25 cellular contexts compared by ENCODE assay signal in the genomic region with DNA sequence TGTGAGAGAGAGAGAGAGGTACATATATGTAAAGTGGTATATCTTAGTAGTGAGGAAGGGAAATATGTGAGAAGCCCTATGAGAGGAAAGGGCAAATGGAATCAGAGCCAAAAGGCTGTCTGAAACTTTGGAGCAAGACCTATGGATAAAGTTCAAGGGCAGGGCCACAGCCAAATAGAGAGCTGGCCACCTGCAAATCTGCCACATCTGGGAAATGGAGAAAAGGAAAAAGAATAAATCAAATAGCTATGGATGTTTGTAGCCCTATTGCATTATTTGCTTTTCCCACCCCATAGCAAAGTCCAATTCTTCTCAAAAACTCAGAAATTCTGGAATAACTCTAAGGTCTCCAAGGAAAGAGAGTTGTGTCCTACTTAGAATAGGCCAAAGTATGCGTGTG. TPM values are rescaled to one million over a fixed set of nuclear protein-coding genes. Genes with fewer than 3 reads are reported as not detected.
"Had no signal": no experiment of that assay in that cellular context is flagged by ENCODE, and none has a peak within 500 bp of the region (broad histone marks: within the 10 kb centered on the region; RNA-seq: fewer than 3 reads in every experiment).

No MANE protein-coding gene starts in this region.

- H2AFZ ChIP-seq: neural progenitor cell had no signal

- H3K36me3 ChIP-seq: colonic mucosa, esophagus muscularis mucosa, gastrocnemius medialis, left lung, lower lobe of right lung, neural progenitor cell, ovary, spleen, stomach, thoracic aorta had no signal

- H3K9me3 ChIP-seq: colonic mucosa, esophagus muscularis mucosa, gastrocnemius medialis, left lung, lower lobe of right lung, ovary, spleen, stomach, thoracic aorta had no signal

- FAIRE-seq: keratinocyte had no signal

- ATAC-seq: effector memory CD8-positive, alpha-beta T cell; gastrocnemius medialis; left lung; lower lobe of right lung; natural killer cell had no signal

- H3K27me3 ChIP-seq: esophagus muscularis mucosa, gastrocnemius medialis, ovary had no signal

- H3K27ac ChIP-seq: colonic mucosa, epithelial cell of prostate, neural progenitor cell, ovary, thoracic aorta had no signal

- DNase-seq: caudate nucleus; colonic mucosa; dorsolateral prefrontal cortex; effector memory CD8-positive, alpha-beta T cell; gastrocnemius medialis; glutamatergic neuron; immature natural killer cell; left lung; lower lobe of right lung; natural killer cell; nucleus accumbens; ovary; spleen; stimulated activated CD4-positive, alpha-beta T cell treated with anti-CD3 and anti-CD28 coated beads, Interleukin-15, amount 100 ng/mL, for 24 hours; stimulated activated CD4-positive, alpha-beta T cell treated with anti-CD3 and anti-CD28 coated beads, Interleukin-1b, Interleukin-23, amount 100 ng/mL, for 48 hours; stimulated activated CD4-positive, alpha-beta T cell treated with anti-CD3 and anti-CD28 coated beads, Interleukin-4, amount 100 ng/mL, for 24 hours; stimulated activated naive CD4-positive, alpha-beta T cell; stomach; substantia nigra; trophoblast cell had no signal

- H3K4me2 ChIP-seq: neural progenitor cell had no signal

- H3K9ac ChIP-seq: neural progenitor cell had no signal

- H3K4me3 ChIP-seq: colonic mucosa, dorsolateral prefrontal cortex, esophagus muscularis mucosa, gastrocnemius medialis, left lung, lower lobe of right lung, neural progenitor cell, ovary, spleen, stomach, thoracic aorta had no signal

RNA-seq across cellular contexts. Expression of gene HLX, which starts 4.0 kb away (rescaled TPM):
- polyA plus RNA-seq: keratinocyte had no signal
